Comparison of ENCODE assay signal across 14 cellular contexts in the genomic region with DNA sequence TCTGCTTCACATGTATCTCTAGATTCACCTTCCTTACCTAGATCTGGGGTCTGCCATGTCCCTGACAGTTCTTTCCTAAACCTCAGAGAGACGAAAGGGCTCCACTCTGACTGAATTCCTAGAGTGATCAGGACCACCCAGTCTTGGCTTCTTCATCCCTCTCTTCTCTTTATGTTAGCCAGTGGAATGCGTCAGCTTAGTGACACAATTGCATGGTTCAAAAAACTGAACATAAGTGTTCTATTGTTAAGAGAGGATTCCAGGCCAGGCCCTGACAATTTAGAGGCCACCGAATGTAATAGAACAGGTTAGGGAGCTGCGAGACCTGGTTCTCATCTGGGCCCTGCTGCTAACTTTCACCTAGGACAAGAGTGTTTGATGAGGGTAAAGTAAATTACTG.
"Had no signal": no experiment of that assay in that cellular context is flagged by ENCODE, and none has a peak within 500 bp of the region (broad histone marks: within the 10 kb centered on the region; RNA-seq: fewer than 3 reads in every experiment).

No MANE protein-coding gene starts in this region.

- H3K4me1 ChIP-seq: upper lobe of right lung had no signal

- H3K4me3 ChIP-seq: esophagus squamous epithelium, smooth muscle cell, upper lobe of right lung had no signal

- DNase-seq: activated CD4-positive, alpha-beta T cell treated with anti-CD3 and anti-CD28 coated beads, Interleukin-2, amount 50 U/mL, for 1 hour; activated CD4-positive, CD25-positive, alpha-beta regulatory T cell; activated naive CD4-positive, alpha-beta T cell treated with anti-CD3 and anti-CD28 coated beads, Interleukin-2, amount 10 ng/mL, durations not matched to agents 7 days and 5 days; brain microvascular endothelial cell; esophagus squamous epithelium; foreskin fibroblast; left colon; right cardiac atrium; T-helper 17 cell; upper lobe of right lung had no signal

- H3K27ac Mint-ChIP-seq: activated naive CD4-positive, alpha-beta T cell treated with anti-CD3 and anti-CD28 coated beads, Interleukin-2, amount 10 ng/mL, durations not matched to agents 7 days and 5 days; T-helper 17 cell had no signal

- H3K27me3 ChIP-seq: brain microvascular endothelial cell, esophagus squamous epithelium, upper lobe of right lung had no signal

- H3K27ac ChIP-seq: brain microvascular endothelial cell, esophagus squamous epithelium, upper lobe of right lung had no signal

- ATAC-seq: left colon; right cardiac atrium; SK-N-SH treated with all-trans-retinoic acid at 6 μM for 48 hours; stimulated activated memory B cell treated with anti-CD40 and anti-IgM and Interleukin-4, amounts not matched to agents 10 μg/mL and 1 μg/mL and 100 μg/mL, for 72 hours; T-helper 17 cell; upper lobe of right lung had no signal

- H3K36me3 Mint-ChIP-seq: activated naive CD4-positive, alpha-beta T cell treated with anti-CD3 and anti-CD28 coated beads, Interleukin-2, amount 10 ng/mL, durations not matched to agents 7 days and 5 days; stimulated activated memory B cell treated with anti-CD40 and anti-IgM and Interleukin-4, amounts not matched to agents 10 μg/mL and 1 μg/mL and 100 μg/mL, for 72 hours had no signal

- H3K4me2 ChIP-seq: smooth muscle cell had no signal

- H3K9me3 Mint-ChIP-seq: activated naive CD4-positive, alpha-beta T cell treated with anti-CD3 and anti-CD28 coated beads, Interleukin-2, amount 10 ng/mL, durations not matched to agents 7 days and 5 days; activated T-helper 2 cell treated with anti-CD3 and anti-CD28 coated beads, Interferon-gamma antibody, Interleukin-2, Interleukin-4, amounts not matched to agents 10 μg/mL and 5 μg/mL and 100 μg/mL, durations not matched to agents 14 hours and 24 hours and 36 hours; stimulated activated memory B cell treated with anti-CD40 and anti-IgM and Interleukin-4, amounts not matched to agents 10 μg/mL and 1 μg/mL and 100 μg/mL, for 72 hours had no signal

- H3K9me3 ChIP-seq: esophagus squamous epithelium, upper lobe of right lung had no signal

- H3K36me3 ChIP-seq: brain microvascular endothelial cell, esophagus squamous epithelium, upper lobe of right lung had no signal
